Comparison of ENCODE assay signal across 14 cellular contexts in genomic region chr1:38126970-38127369, GRCh38.
DNase-seq lines count a peak whose midpoint lies in the region; ATAC-seq and TF ChIP-seq lines count a peak whose summit lies in the region.
"Had no signal": no experiment of that assay in that cellular context is flagged by ENCODE, and none has a peak within 500 bp of the region (broad histone marks: within the 10 kb centered on the region; RNA-seq: fewer than 3 reads in every experiment).

No MANE protein-coding gene starts in this region.

- no peak for TF ChIP-seq CTCF in mammary epithelial cell (conservative IDR thresholded peaks at IDR 0.05 in 1 of 2, IDR thresholded peaks at IDR 0.05 in 1 of 2; ENCODE audit: extremely low read depth in 1 of 2, insufficient read depth in 1 of 2, low read depth in 1 of 2, low read length in 2 of 2)
- TF ChIP-seq CTCF in breast epithelium (IDR thresholded peaks at IDR 0.05), result no peak
- no peak for TF ChIP-seq CTCF in foreskin keratinocyte (conservative IDR thresholded peaks at IDR 0.05)
- TF ChIP-seq CTCF in sigmoid colon (IDR thresholded peaks at IDR 0.05), result no peak

- H3K4me3 ChIP-seq in mammary epithelial cell (replicated peaks in 1 of 3; ENCODE audit: insufficient read depth in 1 of 3, low read depth in 2 of 3, low read length in 3 of 3), result no peak overlapping the region
- H3K4me3 ChIP-seq in breast epithelium, result no peak overlapping the region
- no peak overlapping the region for H3K4me3 ChIP-seq in sigmoid colon
- H3K4me3 ChIP-seq: BLaER1 treated with 17β-estradiol and CSF1 and Interleukin-3, amounts not matched to agents 10 nM and 100 nM; HAP-1 had no signal

- H3K4me2 ChIP-seq in mammary epithelial cell (ENCODE audit: insufficient read depth, low read depth, low read length), result no peak overlapping the region
- H3K4me2 ChIP-seq: BLaER1 treated with 17β-estradiol and CSF1 and Interleukin-3, amounts not matched to agents 10 nM and 100 nM had no signal

- TF ChIP-seq POLR2A in breast epithelium (IDR thresholded peaks at IDR 0.05) (no peak), sigmoid colon (IDR thresholded peaks at IDR 0.05) (no peak)

- H3K27me3 ChIP-seq in mammary epithelial cell (ENCODE audit: insufficient read depth, low read length) (no peaks in the 10 kb centered on the region), breast epithelium (peaks cover 0 to 13% of the 10 kb centered on the region in 2 donors), foreskin keratinocyte (no peaks in the 10 kb centered on the region), sigmoid colon (peaks cover 0 to 11% (median 0%) of the 10 kb centered on the region in 3 donors)
- H3K27me3 ChIP-seq: BLaER1 treated with 17β-estradiol and CSF1 and Interleukin-3, amounts not matched to agents 10 nM and 100 nM had no signal

- in situ Hi-C loops in mammary epithelial cell (cut with MboI; ENCODE audit: low sequenced_read_pairs in 2 of 2), result no loop called here

- ATAC-seq in foreskin keratinocyte, result no peak
- no peak for ATAC-seq in HG02571 (IDR thresholded peaks at IDR 0.05; ENCODE audit: unreplicated experiment)
- no peak for ATAC-seq in HG03442 (IDR thresholded peaks at IDR 0.05; ENCODE audit: unreplicated experiment)

- DNase-seq in mammary epithelial cell, result no peak
- no peak for DNase-seq in breast epithelium (ENCODE audit: low spot score in 2 of 2)
- DNase-seq in foreskin keratinocyte, result no peak
- peak; percentile 22 for DNase-seq in sigmoid colon
- DNase-seq in 8988T, result no peak
- DNase-seq in D341Med (ENCODE audit: low spot score), result no peak
- DNase-seq: CD4-positive, CD25-positive, alpha-beta regulatory T cell; CD8-positive, alpha-beta memory T cell; COR-L47 had no signal

- dilution Hi-C loops in mammary epithelial cell (cut with HindIII; ENCODE audit: low sequenced_read_pairs), result no loop called here

- no peak overlapping the region for H3K9ac ChIP-seq in mammary epithelial cell (ENCODE audit: insufficient read depth, low read length)
- H3K9ac ChIP-seq: BLaER1 treated with 17β-estradiol and CSF1 and Interleukin-3, amounts not matched to agents 10 nM and 100 nM had no signal

- H4K20me1 ChIP-seq in mammary epithelial cell (ENCODE audit: insufficient read depth, low read length), result no peaks in the 10 kb centered on the region
- H4K20me1 ChIP-seq: BLaER1 treated with 17β-estradiol and CSF1 and Interleukin-3, amounts not matched to agents 10 nM and 100 nM had no signal

- H3K4me1 ChIP-seq in mammary epithelial cell (ENCODE audit: insufficient read depth, low read length) (peaks cover 50% of the 10 kb centered on the region), breast epithelium (no peaks in the 10 kb centered on the region), foreskin keratinocyte (peaks cover 39% of the 10 kb centered on the region), sigmoid colon (no peaks in the 10 kb centered on the region)
- H3K4me1 ChIP-seq: BLaER1 treated with 17β-estradiol and CSF1 and Interleukin-3, amounts not matched to agents 10 nM and 100 nM; HAP-1 had no signal

- H3K27ac ChIP-seq in mammary epithelial cell (ENCODE audit: insufficient read depth, low read depth, low read length), result peak overlapping the region; percentile 49
- no peak overlapping the region for H3K27ac ChIP-seq in breast epithelium
- H3K27ac ChIP-seq in foreskin keratinocyte, result peak overlapping the region; percentile 81
- H3K27ac ChIP-seq in sigmoid colon, result no peak overlapping the region
- H3K27ac ChIP-seq: 22Rv1; BLaER1 treated with 17β-estradiol and CSF1 and Interleukin-3, amounts not matched to agents 10 nM and 100 nM had no signal

- H3K36me3 ChIP-seq in mammary epithelial cell (ENCODE audit: insufficient read depth, low read length) (no peaks in the 10 kb centered on the region), breast epithelium (no peaks in the 10 kb centered on the region), sigmoid colon (no peaks in the 10 kb centered on the region)
- H3K36me3 ChIP-seq: BLaER1 treated with 17β-estradiol and CSF1 and Interleukin-3, amounts not matched to agents 10 nM and 100 nM; HAP-1 had no signal

- CTCF ChIA-PET in mammary epithelial cell (lab: Charles Lee; ENCODE audit: low non-redundant PET), result no interaction called here

- intact Hi-C loops in mammary epithelial cell (cut with micrococcal nuclease), result no loop called here
- intact Hi-C loops in breast epithelium (cut with DNase I; ENCODE audit: low total_unique reads), result no loop called here
- intact Hi-C loops in sigmoid colon (cut with DNase I), result no loop called here

- no peak for TF ChIP-seq EP300 in sigmoid colon (IDR thresholded peaks at IDR 0.05)

- 98% methylated on average over 8 of the region's 8 CpGs for WGBS in mammary epithelial cell (ENCODE audit: low coverage, missing lambda C conversion rate)
- 74 to 77% methylated on average over 8 of the region's 8 CpGs for WGBS in sigmoid colon, 2 donors

- no peaks in the 10 kb centered on the region for H3K79me2 ChIP-seq in mammary epithelial cell (ENCODE audit: insufficient read depth, low read length)

- BruUV-seq in mammary epithelial cell (replicated peaks; lab: Mats Ljungman, UMichigan), result no TSS peak

- H3K9me3 ChIP-seq in mammary epithelial cell (replicated peaks; ENCODE audit: insufficient read depth, low read length) (no peaks in the 10 kb centered on the region), breast epithelium (no peaks in the 10 kb centered on the region), sigmoid colon (no peaks in the 10 kb centered on the region)
- H3K9me3 ChIP-seq: BLaER1 treated with 17β-estradiol and CSF1 and Interleukin-3, amounts not matched to agents 10 nM and 100 nM; HAP-1 had no signal

- H2AFZ ChIP-seq in mammary epithelial cell (ENCODE audit: low read depth, low read length), result no peak overlapping the region

Comparison
In these comparisons a context has a peak if more than half of its experiments do, and no peak if none do; other contexts are left out.
1. H3K27ac ChIP-seq: peak in mammary epithelial cell (single experiment) and foreskin keratinocyte (single experiment); none in breast epithelium (0 of 2) and sigmoid colon (0 of 4).